1 cellular context compared by ENCODE assay signal in the genomic region with DNA sequence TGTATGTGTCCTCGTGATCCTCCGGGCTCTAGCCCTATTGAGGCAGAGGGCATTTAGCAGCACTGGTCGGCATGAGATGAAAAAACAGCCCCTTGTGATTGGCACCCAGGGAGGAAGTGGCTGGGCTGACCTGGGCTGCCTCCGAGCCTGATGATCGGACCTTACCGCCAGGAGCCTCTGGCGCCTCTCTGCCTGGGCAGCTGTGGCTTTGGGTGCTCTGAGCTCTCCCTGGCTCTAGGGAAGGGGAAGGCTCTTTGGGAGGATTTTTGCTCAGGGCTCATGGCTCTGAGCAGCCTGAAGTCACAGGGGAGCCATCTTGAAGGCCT.
A peak's percentile ranks its signal among the peaks of the same experiment; 100 is the strongest.
TF ChIP-seq lines count a peak whose summit lies in the region.

No MANE protein-coding gene starts in this region.

TF ChIP-seq in K562, 482 proteins besides CTCF, POLR2A, EP300 and RAD21 (continued from another document):
- TF ChIP-seq, protein P1, sequence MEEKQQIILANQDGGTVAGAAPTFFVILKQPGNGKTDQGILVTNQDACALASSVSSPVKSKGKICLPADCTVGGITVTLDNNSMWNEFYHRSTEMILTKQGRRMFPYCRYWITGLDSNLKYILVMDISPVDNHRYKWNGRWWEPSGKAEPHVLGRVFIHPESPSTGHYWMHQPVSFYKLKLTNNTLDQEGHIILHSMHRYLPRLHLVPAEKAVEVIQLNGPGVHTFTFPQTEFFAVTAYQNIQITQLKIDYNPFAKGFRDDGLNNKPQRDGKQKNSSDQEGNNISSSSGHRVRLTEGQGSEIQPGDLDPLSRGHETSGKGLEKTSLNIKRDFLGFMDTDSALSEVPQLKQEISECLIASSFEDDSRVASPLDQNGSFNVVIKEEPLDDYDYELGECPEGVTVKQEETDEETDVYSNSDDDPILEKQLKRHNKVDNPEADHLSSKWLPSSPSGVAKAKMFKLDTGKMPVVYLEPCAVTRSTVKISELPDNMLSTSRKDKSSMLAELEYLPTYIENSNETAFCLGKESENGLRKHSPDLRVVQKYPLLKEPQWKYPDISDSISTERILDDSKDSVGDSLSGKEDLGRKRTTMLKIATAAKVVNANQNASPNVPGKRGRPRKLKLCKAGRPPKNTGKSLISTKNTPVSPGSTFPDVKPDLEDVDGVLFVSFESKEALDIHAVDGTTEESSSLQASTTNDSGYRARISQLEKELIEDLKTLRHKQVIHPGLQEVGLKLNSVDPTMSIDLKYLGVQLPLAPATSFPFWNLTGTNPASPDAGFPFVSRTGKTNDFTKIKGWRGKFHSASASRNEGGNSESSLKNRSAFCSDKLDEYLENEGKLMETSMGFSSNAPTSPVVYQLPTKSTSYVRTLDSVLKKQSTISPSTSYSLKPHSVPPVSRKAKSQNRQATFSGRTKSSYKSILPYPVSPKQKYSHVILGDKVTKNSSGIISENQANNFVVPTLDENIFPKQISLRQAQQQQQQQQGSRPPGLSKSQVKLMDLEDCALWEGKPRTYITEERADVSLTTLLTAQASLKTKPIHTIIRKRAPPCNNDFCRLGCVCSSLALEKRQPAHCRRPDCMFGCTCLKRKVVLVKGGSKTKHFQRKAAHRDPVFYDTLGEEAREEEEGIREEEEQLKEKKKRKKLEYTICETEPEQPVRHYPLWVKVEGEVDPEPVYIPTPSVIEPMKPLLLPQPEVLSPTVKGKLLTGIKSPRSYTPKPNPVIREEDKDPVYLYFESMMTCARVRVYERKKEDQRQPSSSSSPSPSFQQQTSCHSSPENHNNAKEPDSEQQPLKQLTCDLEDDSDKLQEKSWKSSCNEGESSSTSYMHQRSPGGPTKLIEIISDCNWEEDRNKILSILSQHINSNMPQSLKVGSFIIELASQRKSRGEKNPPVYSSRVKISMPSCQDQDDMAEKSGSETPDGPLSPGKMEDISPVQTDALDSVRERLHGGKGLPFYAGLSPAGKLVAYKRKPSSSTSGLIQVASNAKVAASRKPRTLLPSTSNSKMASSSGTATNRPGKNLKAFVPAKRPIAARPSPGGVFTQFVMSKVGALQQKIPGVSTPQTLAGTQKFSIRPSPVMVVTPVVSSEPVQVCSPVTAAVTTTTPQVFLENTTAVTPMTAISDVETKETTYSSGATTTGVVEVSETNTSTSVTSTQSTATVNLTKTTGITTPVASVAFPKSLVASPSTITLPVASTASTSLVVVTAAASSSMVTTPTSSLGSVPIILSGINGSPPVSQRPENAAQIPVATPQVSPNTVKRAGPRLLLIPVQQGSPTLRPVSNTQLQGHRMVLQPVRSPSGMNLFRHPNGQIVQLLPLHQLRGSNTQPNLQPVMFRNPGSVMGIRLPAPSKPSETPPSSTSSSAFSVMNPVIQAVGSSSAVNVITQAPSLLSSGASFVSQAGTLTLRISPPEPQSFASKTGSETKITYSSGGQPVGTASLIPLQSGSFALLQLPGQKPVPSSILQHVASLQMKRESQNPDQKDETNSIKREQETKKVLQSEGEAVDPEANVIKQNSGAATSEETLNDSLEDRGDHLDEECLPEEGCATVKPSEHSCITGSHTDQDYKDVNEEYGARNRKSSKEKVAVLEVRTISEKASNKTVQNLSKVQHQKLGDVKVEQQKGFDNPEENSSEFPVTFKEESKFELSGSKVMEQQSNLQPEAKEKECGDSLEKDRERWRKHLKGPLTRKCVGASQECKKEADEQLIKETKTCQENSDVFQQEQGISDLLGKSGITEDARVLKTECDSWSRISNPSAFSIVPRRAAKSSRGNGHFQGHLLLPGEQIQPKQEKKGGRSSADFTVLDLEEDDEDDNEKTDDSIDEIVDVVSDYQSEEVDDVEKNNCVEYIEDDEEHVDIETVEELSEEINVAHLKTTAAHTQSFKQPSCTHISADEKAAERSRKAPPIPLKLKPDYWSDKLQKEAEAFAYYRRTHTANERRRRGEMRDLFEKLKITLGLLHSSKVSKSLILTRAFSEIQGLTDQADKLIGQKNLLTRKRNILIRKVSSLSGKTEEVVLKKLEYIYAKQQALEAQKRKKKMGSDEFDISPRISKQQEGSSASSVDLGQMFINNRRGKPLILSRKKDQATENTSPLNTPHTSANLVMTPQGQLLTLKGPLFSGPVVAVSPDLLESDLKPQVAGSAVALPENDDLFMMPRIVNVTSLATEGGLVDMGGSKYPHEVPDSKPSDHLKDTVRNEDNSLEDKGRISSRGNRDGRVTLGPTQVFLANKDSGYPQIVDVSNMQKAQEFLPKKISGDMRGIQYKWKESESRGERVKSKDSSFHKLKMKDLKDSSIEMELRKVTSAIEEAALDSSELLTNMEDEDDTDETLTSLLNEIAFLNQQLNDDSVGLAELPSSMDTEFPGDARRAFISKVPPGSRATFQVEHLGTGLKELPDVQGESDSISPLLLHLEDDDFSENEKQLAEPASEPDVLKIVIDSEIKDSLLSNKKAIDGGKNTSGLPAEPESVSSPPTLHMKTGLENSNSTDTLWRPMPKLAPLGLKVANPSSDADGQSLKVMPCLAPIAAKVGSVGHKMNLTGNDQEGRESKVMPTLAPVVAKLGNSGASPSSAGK (IDR thresholded peaks at IDR 0.05) = 0 out of 2 replicates have a peak, but pooled peaks have one; percentile 3
TF ChIP-seq in K562: peak in this region for 8.
